ENCODE assay signal across 8 cellular contexts in the genomic region with DNA sequence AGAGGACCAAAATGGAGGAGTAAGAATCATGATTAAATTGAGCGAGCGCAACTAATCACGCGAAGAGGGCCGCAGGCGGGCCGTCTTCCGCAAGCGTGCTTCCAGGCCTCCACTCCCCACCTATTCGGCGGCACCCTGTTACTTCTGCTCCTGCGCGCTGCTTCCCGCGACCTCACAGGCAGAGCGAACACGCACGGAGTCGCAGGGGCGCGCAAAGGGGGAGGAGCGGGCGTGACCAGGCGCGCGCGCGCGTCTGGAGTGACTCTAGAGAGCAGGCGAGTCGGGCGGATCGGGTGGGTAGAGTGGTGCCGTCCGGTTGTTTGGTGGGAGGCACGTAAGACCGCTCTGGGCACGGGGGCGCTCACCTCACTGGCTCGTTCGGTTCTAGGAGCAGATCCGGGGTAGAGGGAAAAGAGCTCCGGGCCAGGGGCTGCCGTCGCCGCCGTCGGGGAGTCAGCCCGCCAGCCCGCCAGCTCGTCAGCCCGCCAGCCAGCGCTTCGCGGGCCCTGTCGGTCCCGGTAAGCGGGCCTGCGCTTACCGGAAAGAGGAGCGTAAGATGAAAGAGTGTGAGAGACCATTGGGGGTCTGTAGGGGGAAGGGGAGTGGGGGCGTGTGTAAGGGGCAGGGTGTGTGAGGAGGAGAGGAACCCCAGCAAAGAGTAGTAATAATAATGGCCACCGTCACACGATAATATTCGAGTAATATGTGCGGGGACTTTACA. TPM values are rescaled to one million over a fixed set of nuclear protein-coding genes. Genes with fewer than 3 reads are reported as not detected.
DNase-seq lines count a peak whose midpoint lies in the region; ATAC-seq, FAIRE-seq and TF ChIP-seq lines count a peak whose summit lies in the region.

Gene CNOT8, plus strand, starts transcription at position 377 of the 721 bp plus-strand sequence. CDS start 4,652 bp downstream, outside the sequence.

- H3K27ac ChIP-seq in left ventricle myocardium inferior (replicated peaks) = peak within 1 kb of the TSS; percentile 99
- peak within 1 kb of the TSS; percentile 98 for H3K27ac ChIP-seq in psoas muscle

- H3K36me3 ChIP-seq in left ventricle myocardium inferior (peaks cover 5% of the 10 kb centered on the region), psoas muscle (ENCODE audit: insufficient read depth in 1 of 2, low read depth in 1 of 2) (peaks cover 0 to 3% of the 10 kb centered on the region in 2 donors)

- no peak for TF ChIP-seq CTCF in left ventricle myocardium inferior (IDR thresholded peaks at IDR 0.05; ENCODE audit: borderline replicate concordance)
- no peak for TF ChIP-seq CTCF in psoas muscle (IDR thresholded peaks at IDR 0.05)

- no peaks in the 10 kb centered on the region for H3K9me3 ChIP-seq in T-helper 17 cell (ENCODE audit: control insufficient read depth, low read length, poor library complexity, severe bottlenecking)
- H3K9me3 ChIP-seq in left ventricle myocardium inferior (replicated peaks) = no peaks in the 10 kb centered on the region
- no peaks in the 10 kb centered on the region for H3K9me3 ChIP-seq in psoas muscle

- H3K27me3 Mint-ChIP-seq in T-helper 17 cell = no peaks in the 10 kb centered on the region

- WGBS in psoas muscle, 3 donors = 0 to 1% (median 0%) methylated on average over 51 to 66 of the region's 66 CpGs

- peak within 1 kb of the TSS; percentile 77 for H3K4me3 ChIP-seq in left ventricle myocardium inferior
- peak within 1 kb of the TSS; percentile 76 for H3K4me3 ChIP-seq in psoas muscle

- FAIRE-seq in urothelium cell line (lab: Jason Lieb, UNC) = no peak

- peaks cover 9% of the 10 kb centered on the region for H3K36me3 Mint-ChIP-seq in T-helper 17 cell (ENCODE audit: low read depth)

- TF ChIP-seq POLR2A in GM15510 (IDR thresholded peaks at IDR 0.05; ENCODE audit: borderline replicate concordance, extremely low read depth, insufficient read length) = peak; percentile 82

- peak; percentile 90 for DNase-seq in NCI-H1694 treated with DMSO at 0.1 percent for 48 hours (lab: John Stamatoyannopoulos, UW)
- DNase-seq in T-helper 17 cell = peak; percentile 94 to 96 (median 94)
- peak; percentile 74 to 100 (median 98) for DNase-seq in amygdala (lab: John Stamatoyannopoulos, UW)
- DNase-seq in left ventricle myocardium inferior = peak; percentile 99
- peak; percentile 99 for DNase-seq in psoas muscle
- DNase-seq in urothelium cell line (ENCODE audit: low spot score) = peak; percentile 92

- H3K4me1 Mint-ChIP-seq in T-helper 17 cell = peaks cover 50% of the 10 kb centered on the region

- H3K4me3 Mint-ChIP-seq in T-helper 17 cell = peak within 1 kb of the TSS; percentile 99

- H3K27ac Mint-ChIP-seq in T-helper 17 cell = peak within 1 kb of the TSS; percentile 98

- H3K27me3 ChIP-seq in left ventricle myocardium inferior (ENCODE audit: low read depth) (no peaks in the 10 kb centered on the region), psoas muscle (ENCODE audit: insufficient read depth in 3 of 3, low read length in 2 of 3) (no peaks in the 10 kb centered on the region)

- H3K4me1 ChIP-seq in left ventricle myocardium inferior (peaks cover 56% of the 10 kb centered on the region), psoas muscle (peaks cover 32% of the 10 kb centered on the region)

- ATAC-seq in HG02885 (IDR thresholded peaks at IDR 0.05; ENCODE audit: poor library complexity, unreplicated experiment) (peak; percentile 80), T-helper 17 cell (peak; percentile 82), psoas muscle (peak; percentile 91 to 96 (median 92))

- intact Hi-C loops in left ventricle myocardium inferior (cut with micrococcal nuclease) = no loop called here
- intact Hi-C loops in psoas muscle (cut with DNase I) = loop anchor here (5.0 kb wide), 1 partner anchor 101 kb away; the partner anchor contains the start of gene LARP1 (in 2 of the 2)

RNA-seq across cellular contexts. Expression of gene CNOT8, which starts in this region (rescaled TPM):
- 100 to 1,000 TPM; 109 to 111 TPM for total RNA-seq in T-helper 17 cell
- total RNA-seq in left ventricle myocardium inferior = 23.3 TPM
- 10 to 100 TPM; 14.2 to 17.2 (median 16.2) TPM for total RNA-seq in psoas muscle
- 10 to 100 TPM; 14.3 to 33.9 (median 22.7) TPM for polyA plus RNA-seq in psoas muscle

Comparison
In these comparisons a context has a peak if more than half of its experiments do, and no peak if none do; other contexts are left out.
1. Peak in every context shown above with its lines: DNase-seq, ATAC-seq, H3K4me3 ChIP-seq and H3K27ac ChIP-seq.